8 cellular contexts compared by ENCODE assay signal in genomic region chr12:44876554-44877275, GRCh38. TPM values are rescaled to one million over a fixed set of nuclear protein-coding genes. Genes with fewer than 3 reads are reported as not detected.
DNase-seq lines count a peak whose midpoint lies in the region; ATAC-seq, FAIRE-seq and TF ChIP-seq lines count a peak whose summit lies in the region.

No MANE protein-coding gene starts in this region.

- H3K36me3 Mint-ChIP-seq in CD4-positive, alpha-beta memory T cell: peaks cover 12 to 21% of the 10 kb centered on the region in 2 donors
- H3K36me3 Mint-ChIP-seq in activated T-helper 2 cell treated with anti-CD3 and anti-CD28 coated beads, Interferon-gamma antibody, Interleukin-2, Interleukin-4, amounts not matched to agents 10 μg/mL and 5 μg/mL and 100 μg/mL, durations not matched to agents 14 hours and 24 hours and 36 hours (ENCODE audit: low read depth): no peaks in the 10 kb centered on the region

- peak; percentile 47 for ATAC-seq in GM21825 (IDR thresholded peaks at IDR 0.05; ENCODE audit: unreplicated experiment)

- H3K4me3 Mint-ChIP-seq in CD4-positive, alpha-beta memory T cell: peak overlapping the region; percentile 81 to 98 (median 90)
- H3K4me3 Mint-ChIP-seq in activated T-helper 2 cell treated with anti-CD3 and anti-CD28 coated beads, Interferon-gamma antibody, Interleukin-2, Interleukin-4, amounts not matched to agents 10 μg/mL and 5 μg/mL and 100 μg/mL, durations not matched to agents 14 hours and 24 hours and 36 hours (ENCODE audit: low read depth): peak overlapping the region; percentile 93

- CTCF ChIA-PET in CD4-positive, alpha-beta memory T cell (lab: Charles Lee; ENCODE audit: partially characterized antibody): interaction anchor here (0.6 to 10.1 kb wide), 19 partner anchors 10 to 105 kb away, joined by 3 to 228 read pairs (median 6); no protein-coding TSS in a partner anchor

- no peaks in the 10 kb centered on the region for H3K9me3 ChIP-seq in CD4-positive, alpha-beta memory T cell (ENCODE audit: control insufficient read depth in 1 of 2, low read length in 2 of 2)

- FAIRE-seq in urothelium cell line (lab: Jason Lieb, UNC): no peak

- peaks cover 0 to 29% (median 18%) of the 10 kb centered on the region in 8 donors for H3K9me3 Mint-ChIP-seq in CD4-positive, alpha-beta memory T cell
- peaks cover 13% of the 10 kb centered on the region for H3K9me3 Mint-ChIP-seq in activated T-helper 2 cell treated with anti-CD3 and anti-CD28 coated beads, Interferon-gamma antibody, Interleukin-2, Interleukin-4, amounts not matched to agents 10 μg/mL and 5 μg/mL and 100 μg/mL, durations not matched to agents 14 hours and 24 hours and 36 hours

- peak overlapping the region; percentile 19 for H3K27ac ChIP-seq in CD4-positive, alpha-beta memory T cell (ENCODE audit: low read depth, low read length)

- peak overlapping the region in 1 of 2 donors; percentile 67 for H3K4me3 ChIP-seq in CD4-positive, alpha-beta memory T cell (ENCODE audit: low read length in 2 of 2)
- peak overlapping the region; percentile 46 for H3K4me3 ChIP-seq in fibroblast of villous mesenchyme (ENCODE audit: low read depth, low read length)

- peaks cover 9 to 19% of the 10 kb centered on the region in 2 donors for H3K27me3 Mint-ChIP-seq in CD4-positive, alpha-beta memory T cell
- H3K27me3 Mint-ChIP-seq in activated T-helper 2 cell treated with anti-CD3 and anti-CD28 coated beads, Interferon-gamma antibody, Interleukin-2, Interleukin-4, amounts not matched to agents 10 μg/mL and 5 μg/mL and 100 μg/mL, durations not matched to agents 14 hours and 24 hours and 36 hours (ENCODE audit: low read depth): peaks cover 39% of the 10 kb centered on the region

- peaks cover 6% of the 10 kb centered on the region for H3K27me3 ChIP-seq in CD4-positive, alpha-beta memory T cell (ENCODE audit: insufficient read depth, low read length)

- DNase-seq in CD4-positive, alpha-beta memory T cell: peak; percentile 36 to 57 (median 46)
- DNase-seq in NCI-H526 treated with DMSO at 0.1 percent for 48 hours (lab: John Stamatoyannopoulos, UW) (peak; percentile 37), fibroblast of villous mesenchyme (ENCODE audit: low read depth) (peak; percentile 12), occipital lobe (lab: John Stamatoyannopoulos, UW) (peak; percentile 61), urothelium cell line (ENCODE audit: low spot score) (peak; percentile 77), NCI-H2029 (lab: John Stamatoyannopoulos, UW) (no peak)
- DNase-seq in activated T-helper 2 cell treated with anti-CD3 and anti-CD28 coated beads, Interferon-gamma antibody, Interleukin-2, Interleukin-4, amounts not matched to agents 10 μg/mL and 5 μg/mL and 100 μg/mL, durations not matched to agents 14 hours and 24 hours and 36 hours (ENCODE audit: low spot score): peak; percentile 19

- peaks cover 13 to 40% (median 27%) of the 10 kb centered on the region in 4 donors for H3K4me1 Mint-ChIP-seq in CD4-positive, alpha-beta memory T cell
- peaks cover 24% of the 10 kb centered on the region for H3K4me1 Mint-ChIP-seq in activated T-helper 2 cell treated with anti-CD3 and anti-CD28 coated beads, Interferon-gamma antibody, Interleukin-2, Interleukin-4, amounts not matched to agents 10 μg/mL and 5 μg/mL and 100 μg/mL, durations not matched to agents 14 hours and 24 hours and 36 hours (ENCODE audit: low read depth)

- intact Hi-C loops in CD4-positive, alpha-beta memory T cell (cut with micrococcal nuclease): no loop called here
- intact Hi-C loops in activated T-helper 2 cell treated with anti-CD3 and anti-CD28 coated beads, Interferon-gamma antibody, Interleukin-2, Interleukin-4, amounts not matched to agents 10 μg/mL and 5 μg/mL and 100 μg/mL, durations not matched to agents 14 hours and 24 hours and 36 hours (cut with micrococcal nuclease): loop anchor here (5.0 kb wide), 1 partner anchor 49 kb away; no protein-coding TSS in a partner anchor

- peaks cover 35% of the 10 kb centered on the region for H3K4me1 ChIP-seq in CD4-positive, alpha-beta memory T cell (ENCODE audit: insufficient read depth, low read length)

- no peak for TF ChIP-seq CTCF in fibroblast of villous mesenchyme (IDR thresholded peaks at IDR 0.05; ENCODE audit: insufficient read depth, low read depth, low read length)

- POLR2A ChIA-PET in CD4-positive, alpha-beta memory T cell (lab: Charles Lee; ENCODE audit: partially characterized antibody): interaction anchor here (0.9 to 5.7 kb wide), 8 partner anchors 13 to 99 kb away, joined by 3 to 58 read pairs (median 12); no protein-coding TSS in a partner anchor

- no peaks in the 10 kb centered on the region for H3K36me3 ChIP-seq in CD4-positive, alpha-beta memory T cell (ENCODE audit: insufficient read depth, low read length)

- peak overlapping the region in 4 of 7 donors; percentile 20 to 78 (median 36) for H3K27ac Mint-ChIP-seq in CD4-positive, alpha-beta memory T cell
- H3K27ac Mint-ChIP-seq in activated T-helper 2 cell treated with anti-CD3 and anti-CD28 coated beads, Interferon-gamma antibody, Interleukin-2, Interleukin-4, amounts not matched to agents 10 μg/mL and 5 μg/mL and 100 μg/mL, durations not matched to agents 14 hours and 24 hours and 36 hours: no peak overlapping the region

RNA-seq across cellular contexts. Expression of gene NELL2, which starts 0.6 kb away (rescaled TPM):
- total RNA-seq in CD4-positive, alpha-beta memory T cell: 100 to 1,000 TPM; 233 to 257 TPM
- 100 to 1,000 TPM in 1 of 2 donors, 10 to 100 TPM in 1; 92.8 to 126 TPM for polyA plus RNA-seq in CD4-positive, alpha-beta memory T cell
- 7.7 and 10.2 TPM in 2 replicates for total RNA-seq in activated T-helper 2 cell treated with anti-CD3 and anti-CD28 coated beads, Interferon-gamma antibody, Interleukin-2, Interleukin-4, amounts not matched to agents 10 μg/mL and 5 μg/mL and 100 μg/mL, durations not matched to agents 14 hours and 24 hours and 36 hours
- total RNA-seq in fibroblast of villous mesenchyme (0.86 TPM in 1 of 2 replicates, not detected in the other), occipital lobe (1,331 TPM)

Comparison
In these comparisons a context has a peak if more than half of its experiments do, and no peak if none do; other contexts are left out.
1. RNA of gene NELL2, which starts 0.6 kb away (total RNA-seq): 1,331 TPM in occipital lobe (single experiment) and 233 to 257 TPM in CD4-positive, alpha-beta memory T cell; 7.7 to 10.2 TPM in activated T-helper 2 cell treated with anti-CD3 and anti-CD28 coated beads, Interferon-gamma antibody, Interleukin-2, Interleukin-4, amounts not matched to agents 10 μg/mL and 5 μg/mL and 100 μg/mL, durations not matched to agents 14 hours and 24 hours and 36 hours and 0.86 TPM in fibroblast of villous mesenchyme; every median in the first group is over 10 times any median in the second.